ENCODE assay signal across 8 cellular contexts in genomic region chr9:14346826-14347407, GRCh38. TPM values are rescaled to one million over a fixed set of nuclear protein-coding genes. Genes with fewer than 3 reads are reported as not detected.
A peak's percentile ranks its signal among the peaks of the same experiment; 100 is the strongest.
DNase-seq lines count a peak whose midpoint lies in the region; ATAC-seq and TF ChIP-seq lines count a peak whose summit lies in the region.

No MANE protein-coding gene starts in this region.

- DNase-seq in RWPE1 (ENCODE audit: low spot score), result no peak
- no peak for DNase-seq in esophagus squamous epithelium (lab: John Stamatoyannopoulos, UW)
- DNase-seq in mesothelial cell of epicardium (ENCODE audit: low spot score in 2 of 2, unreplicated experiment in 2 of 2), result peak in 1 of 2 experiments; percentile 50
- DNase-seq in thoracic aorta (ENCODE audit: low spot score), result no peak
- no peak for DNase-seq in central memory CD4-positive, alpha-beta T cell
- DNase-seq in NCI-H1436 treated with DMSO at 0.1 percent for 48 hours (lab: John Stamatoyannopoulos, UW), result no peak
- DNase-seq in activated T-cell treated with anti-CD3 and anti-CD28 coated beads, Interleukin-2, amount 50 U/mL, for 24 hours, result no peak

- POLR2A ChIA-PET in RWPE1 (lab: Yijun Ruan, JAX; ENCODE audit: low non-redundant PET), result interaction anchor here (1.1 kb wide), 1 partner anchor 32 kb away, joined by 3 read pairs; no protein-coding TSS in a partner anchor

- H3K36me3 Mint-ChIP-seq in mesothelial cell of epicardium, result no peaks in the 10 kb centered on the region
- no peaks in the 10 kb centered on the region for H3K36me3 Mint-ChIP-seq in activated T-cell treated with anti-CD3 and anti-CD28 coated beads, Interleukin-2, amount 50 U/mL, for 24 hours (ENCODE audit: low read depth)

- CTCF ChIA-PET in RWPE1 (lab: Yijun Ruan, JAX), result interaction anchor here (0.6 kb wide), 1 partner anchor 276 kb away, joined by 4 read pairs; no protein-coding TSS in a partner anchor

- H3K9me3 ChIP-seq in esophagus squamous epithelium, result no peaks in the 10 kb centered on the region
- H3K9me3 ChIP-seq in thoracic aorta, result no peaks in the 10 kb centered on the region

- H3K4me3 Mint-ChIP-seq in mesothelial cell of epicardium, result peak overlapping the region; percentile 71
- H3K4me3 Mint-ChIP-seq in activated T-cell treated with anti-CD3 and anti-CD28 coated beads, Interleukin-2, amount 50 U/mL, for 24 hours, result no peak overlapping the region

- peak overlapping the region; percentile 96 for H3K27ac Mint-ChIP-seq in mesothelial cell of epicardium
- H3K27ac Mint-ChIP-seq in activated T-cell treated with anti-CD3 and anti-CD28 coated beads, Interleukin-2, amount 50 U/mL, for 24 hours, result no peak overlapping the region

- peaks cover 60% of the 10 kb centered on the region for H3K4me1 Mint-ChIP-seq in mesothelial cell of epicardium
- peaks cover 22% of the 10 kb centered on the region for H3K4me1 Mint-ChIP-seq in activated T-cell treated with anti-CD3 and anti-CD28 coated beads, Interleukin-2, amount 50 U/mL, for 24 hours (ENCODE audit: low read depth)

- H3K27ac ChIP-seq in RWPE1, result peak overlapping the region; percentile 82
- peak overlapping the region; percentile 61 to 90 (median 88) for H3K27ac ChIP-seq in esophagus squamous epithelium
- H3K27ac ChIP-seq in thoracic aorta, result peak overlapping the region; percentile 86 to 87

- intact Hi-C loops in esophagus squamous epithelium (cut with DNase I), result no loop called here

- TF ChIP-seq POLR2A in esophagus squamous epithelium (IDR thresholded peaks at IDR 0.05), result no peak

- ATAC-seq in thoracic aorta (ENCODE audit: insufficient number of reproducible peaks, low FRiP score, low read depth), result no peak
- no peak for ATAC-seq in GM19395 (IDR thresholded peaks at IDR 0.05; ENCODE audit: unreplicated experiment)

- H3K36me3 ChIP-seq in esophagus squamous epithelium, result no peaks in the 10 kb centered on the region
- no peaks in the 10 kb centered on the region for H3K36me3 ChIP-seq in thoracic aorta

- peaks cover 0 to 99% (median 2%) of the 10 kb centered on the region in 4 donors for H3K27me3 ChIP-seq in esophagus squamous epithelium
- H3K27me3 ChIP-seq in thoracic aorta (replicated peaks; ENCODE audit: insufficient read depth), result no peaks in the 10 kb centered on the region

- peaks cover 7 to 90% (median 28%) of the 10 kb centered on the region in 3 donors for H3K4me1 ChIP-seq in esophagus squamous epithelium
- peaks cover 25 to 56% of the 10 kb centered on the region in 2 donors for H3K4me1 ChIP-seq in thoracic aorta (ENCODE audit: control insufficient read depth in 1 of 2, low read depth in 2 of 2)

- H3K4me3 ChIP-seq in esophagus squamous epithelium (peak overlapping the region; percentile 27 to 64 (median 57)), thoracic aorta (peak overlapping the region; percentile 83)

- TF ChIP-seq CTCF in RWPE1 (conservative IDR thresholded peaks at IDR 0.05; ENCODE audit: low read depth), result no peak
- TF ChIP-seq CTCF in esophagus squamous epithelium (IDR thresholded peaks at IDR 0.05), result no peak
- no peak for TF ChIP-seq CTCF in mesothelial cell of epicardium (IDR thresholded peaks at IDR 0.05; ENCODE audit: unreplicated experiment)
- TF ChIP-seq CTCF in thoracic aorta (IDR thresholded peaks at IDR 0.05), result no peak

- WGBS in esophagus squamous epithelium, 2 donors, result 4 to 13% methylated on average over 18 to 30 of the region's 37 CpGs

- peaks cover 33% of the 10 kb centered on the region for H3K27me3 Mint-ChIP-seq in mesothelial cell of epicardium (ENCODE audit: low read depth)
- H3K27me3 Mint-ChIP-seq in activated T-cell treated with anti-CD3 and anti-CD28 coated beads, Interleukin-2, amount 50 U/mL, for 24 hours, result peaks cover 49% of the 10 kb centered on the region

- H3K9me3 Mint-ChIP-seq in mesothelial cell of epicardium, result no peaks in the 10 kb centered on the region
- no peaks in the 10 kb centered on the region for H3K9me3 Mint-ChIP-seq in activated T-cell treated with anti-CD3 and anti-CD28 coated beads, Interleukin-2, amount 50 U/mL, for 24 hours

RNA-seq across cellular contexts. Expression of gene NFIB, which starts 33.0 kb away (rescaled TPM):
- total RNA-seq in esophagus squamous epithelium (10 to 100 TPM; 16.8 to 38.1 (median 23.0) TPM), mesothelial cell of epicardium (213 to 237 TPM (median 230 TPM) in 3 replicates), thoracic aorta (100 to 1,000 TPM in 1 of 2 donors, 10 to 100 TPM in 1; 54.8 to 114 TPM)
